ENCODE assay signal across 1 cellular context in genomic region chr3:61733866-61734265, GRCh38.
TF ChIP-seq lines count a peak whose summit lies in the region.

No MANE protein-coding gene starts in this region.

TF ChIP-seq in GM12878, 131 proteins besides CTCF, POLR2A, EP300 and RAD21 (continued from another document):
- TF ChIP-seq ZNF592 (IDR thresholded peaks at IDR 0.05) (no peak), ZBTB40 (IDR thresholded peaks at IDR 0.05; ENCODE audit: borderline replicate concordance) (no peak), ETV6 (conservative IDR thresholded peaks at IDR 0.05 in 1 of 2, IDR thresholded peaks at IDR 0.05 in 1 of 2; ENCODE audit: borderline replicate concordance in 1 of 2, low read depth in 1 of 2) (no peak), ATF2 (IDR thresholded peaks at IDR 0.05; ENCODE audit: low read length) (no peak), FOXM1 (IDR thresholded peaks at IDR 0.05; ENCODE audit: low read depth, low read length) (no peak), E2F8 (IDR thresholded peaks at IDR 0.05; ENCODE audit: low read depth, partially characterized antibody) (no peak), CREB1 (IDR thresholded peaks at IDR 0.05; ENCODE audit: low read depth) (no peak), FOS (IDR thresholded peaks at IDR 0.05; ENCODE audit: borderline replicate concordance, extremely low read depth, insufficient read length) (no peak), TARDBP (IDR thresholded peaks at IDR 0.05; ENCODE audit: borderline replicate concordance) (no peak), SMAD1 (IDR thresholded peaks at IDR 0.05; ENCODE audit: low read depth, partially characterized antibody) (no peak), BMI1 (IDR thresholded peaks at IDR 0.05; ENCODE audit: borderline replicate concordance) (no peak)
